In the genomic region with DNA sequence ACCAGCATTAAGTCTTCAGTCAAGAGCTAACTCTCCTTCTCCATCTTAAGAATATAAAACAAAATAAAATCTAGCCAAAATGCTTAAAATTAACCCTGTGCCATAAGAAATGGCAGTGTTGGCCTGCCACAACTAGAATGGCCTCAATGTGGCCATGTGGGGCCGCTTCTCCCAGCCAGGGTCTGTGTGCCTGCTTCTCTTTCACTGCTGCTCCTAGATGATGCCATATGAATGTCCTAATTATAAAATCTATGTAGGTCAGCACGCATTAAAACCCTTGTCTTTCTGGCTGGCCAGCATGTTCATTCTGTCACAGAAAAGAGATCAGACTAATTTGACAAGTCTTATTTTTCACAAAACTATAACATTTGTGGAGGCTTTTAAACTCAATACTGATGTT, we compare ENCODE assay signal across 10 cellular contexts.
"Had no signal": no experiment of that assay in that cellular context is flagged by ENCODE, and none has a peak within 500 bp of the region (broad histone marks: within the 10 kb centered on the region; RNA-seq: fewer than 3 reads in every experiment).

No MANE protein-coding gene starts in this region.

- H3K4me3 ChIP-seq: GM23248, HAP-1 had no signal

- H3K36me3 ChIP-seq: HAP-1 had no signal

- H3K36me3 Mint-ChIP-seq: IgD-negative memory B cell had no signal

- H3K4me1 ChIP-seq: HAP-1 had no signal

- H3K4me3 Mint-ChIP-seq: HFFc6, IgD-negative memory B cell had no signal

- H3K27ac ChIP-seq: GM23248, HL-60 had no signal

- H3K4me1 Mint-ChIP-seq: IgD-negative memory B cell had no signal

- ATAC-seq: HCT116, HepG2 had no signal

- H3K27me3 Mint-ChIP-seq: IgD-negative memory B cell had no signal

- DNase-seq: GM23248, GOT3, H7, HFFc6, KBM-7 had no signal

- H3K27ac Mint-ChIP-seq: HFFc6, IgD-negative memory B cell had no signal

- H3K9me3 ChIP-seq: HAP-1 had no signal
